Comparison of ENCODE assay signal across 7 cellular contexts in the genomic region with DNA sequence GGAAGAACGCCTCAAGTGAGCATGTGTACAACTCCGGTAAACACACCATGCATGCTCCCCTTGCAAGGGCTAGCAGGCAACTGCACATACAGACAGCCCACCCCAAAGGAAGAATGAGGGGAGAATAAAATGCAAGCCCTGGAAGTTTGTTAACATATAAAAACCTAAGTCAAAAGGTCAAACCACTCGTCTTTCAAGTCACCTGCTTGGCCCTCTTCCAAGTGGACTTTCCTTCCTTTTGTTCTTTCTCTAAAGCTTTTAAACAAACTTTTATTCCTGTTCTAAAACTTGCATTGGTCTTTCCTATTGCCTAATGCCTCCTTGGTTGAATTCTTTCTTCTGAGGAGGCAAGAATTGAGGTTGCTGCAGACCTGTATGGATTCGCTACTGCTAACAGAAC.
"Had no signal": no experiment of that assay in that cellular context is flagged by ENCODE, and none has a peak within 500 bp of the region (broad histone marks: within the 10 kb centered on the region; RNA-seq: fewer than 3 reads in every experiment).

No MANE protein-coding gene starts in this region.

- H2AFZ ChIP-seq: GM23338 had no signal

- FAIRE-seq: H1, H54, HTR-8/SVneo had no signal

- DNase-seq: H9, HCEC 1CT, KG1 had no signal

- H3K4me2 ChIP-seq: GM23338 had no signal

- H3K4me3 ChIP-seq: GM23338 had no signal

- ATAC-seq: GM23338 had no signal
